In genomic region chr1:1658583-1659549, GRCh38 we compare ENCODE assay signal across 8 cellular contexts. TPM values are rescaled to one million over a fixed set of nuclear protein-coding genes. Genes with fewer than 3 reads are reported as not detected.
DNase-seq lines count a peak whose midpoint lies in the region; TF ChIP-seq lines count a peak whose summit lies in the region.
"Not testable (repeated sequence)": the region's sequence is repeated elsewhere in the genome, so short reads cannot be mapped to it uniquely, and the experiment has no call there.

CDK11B (minus strand) TSS chr1:1659004; CDS start chr1:1657485, 1,519 bp downstream.

- TF ChIP-seq CTCF in Loucy (conservative IDR thresholded peaks at IDR 0.05; ENCODE audit: low read length) (0 out of 2 replicates have a peak, but pooled peaks have one; percentile 19), nephron (IDR thresholded peaks at IDR 0.05; ENCODE audit: unreplicated experiment in 3 of 3) (peak; percentile 32 to 41 (median 33))

- not testable (repeated sequence) for H3K9me3 Mint-ChIP-seq in nephron; stimulated activated naive CD8-positive, alpha-beta T cell treated with anti-CD3 and anti-CD28 coated beads, Interleukin-15, Interleukin-2, amounts not matched to agents 100 ng/mL and 50 ng/mL, for 24 hours

- H3K27me3 ChIP-seq in H7 (ENCODE audit: control insufficient read depth, insufficient read depth, low read length); Loucy (ENCODE audit: insufficient read depth, low read length, poor library complexity, severe bottlenecking): not testable (repeated sequence)

- H3K36me3 ChIP-seq in H7 (replicated peaks; ENCODE audit: control insufficient read depth, insufficient read depth, low read length), result not testable (repeated sequence)
- H3K36me3 ChIP-seq in Loucy (ENCODE audit: insufficient read depth, low read length), result peaks cover 10% of the 10 kb centered on the region; the same call in 1 of the 2 replicates

- peaks cover 16% of the 10 kb centered on the region; the same call in 1 of the 2 replicates for H3K79me2 ChIP-seq in Loucy (ENCODE audit: insufficient read depth, low read length)

- H3K4me1 ChIP-seq in Loucy (ENCODE audit: insufficient read depth, low read length, poor library complexity, severe bottlenecking), result not testable (repeated sequence)

- H3K27me3 Mint-ChIP-seq in nephron (ENCODE audit: low read depth); stimulated activated naive CD8-positive, alpha-beta T cell treated with anti-CD3 and anti-CD28 coated beads, Interleukin-15, Interleukin-2, amounts not matched to agents 100 ng/mL and 50 ng/mL, for 24 hours: not testable (repeated sequence)

- TF ChIP-seq POLR2A in Raji (IDR thresholded peaks at IDR 0.05; ENCODE audit: insufficient read depth, low read depth, low read length), result peak; percentile 61

- peak; percentile 97 for DNase-seq in ELR (ENCODE audit: low read depth)
- DNase-seq in H7, result peak; percentile 95
- peak; percentile 94 for DNase-seq in activated T-helper 9 cell treated with anti-CD3 and anti-CD28 coated beads, Interleukin-2, amount 50 U/mL, for 16 hours (ENCODE audit: low read depth)
- peak; percentile 94 for DNase-seq in fibroblast of peridontal ligament (ENCODE audit: extremely low read depth)

- H2AFZ ChIP-seq in Loucy (ENCODE audit: low read length), result peak within 1 kb of the TSS; percentile 73; the same call in 1 of the 2 replicates

- peak within 1 kb of the TSS; percentile 59 for H3K4me2 ChIP-seq in Loucy (ENCODE audit: low read depth, low read length, poor library complexity, severe bottlenecking)

- not testable (repeated sequence) for H3K4me1 Mint-ChIP-seq in nephron
- H3K4me1 Mint-ChIP-seq in stimulated activated naive CD8-positive, alpha-beta T cell treated with anti-CD3 and anti-CD28 coated beads, Interleukin-15, Interleukin-2, amounts not matched to agents 100 ng/mL and 50 ng/mL, for 24 hours (ENCODE audit: low read depth), result peaks cover 17% of the 10 kb centered on the region

- not testable (repeated sequence) for H3K9me2 ChIP-seq in Loucy (replicated peaks; ENCODE audit: low read depth, low read length)

- H3K9ac ChIP-seq in Loucy (ENCODE audit: low read depth, low read length, poor library complexity, severe bottlenecking), result peak within 1 kb of the TSS; percentile 68

- H3K36me3 Mint-ChIP-seq in nephron (ENCODE audit: low read depth), result not testable (repeated sequence)
- peaks cover 21% of the 10 kb centered on the region for H3K36me3 Mint-ChIP-seq in stimulated activated naive CD8-positive, alpha-beta T cell treated with anti-CD3 and anti-CD28 coated beads, Interleukin-15, Interleukin-2, amounts not matched to agents 100 ng/mL and 50 ng/mL, for 24 hours (ENCODE audit: low read depth)

- not testable (repeated sequence) for H4K20me1 ChIP-seq in Loucy (ENCODE audit: insufficient read depth, low read length, poor library complexity, severe bottlenecking)

- H3K4me3 ChIP-seq in H7 (ENCODE audit: insufficient read depth, low read depth, low read length), result peak within 1 kb of the TSS; percentile 71
- peak within 1 kb of the TSS; percentile 78 for H3K4me3 ChIP-seq in Loucy (ENCODE audit: low read length, poor library complexity, severe bottlenecking)

- peak within 1 kb of the TSS; percentile 94 to 99 (median 97) for H3K4me3 Mint-ChIP-seq in nephron
- H3K4me3 Mint-ChIP-seq in stimulated activated naive CD8-positive, alpha-beta T cell treated with anti-CD3 and anti-CD28 coated beads, Interleukin-15, Interleukin-2, amounts not matched to agents 100 ng/mL and 50 ng/mL, for 24 hours, result peak within 1 kb of the TSS; percentile 93

- not testable (repeated sequence) for H3K9me3 ChIP-seq in Loucy (ENCODE audit: insufficient read depth, low read depth, low read length)

- peak within 1 kb of the TSS; percentile 99 to 100 (median 100) for H3K27ac Mint-ChIP-seq in nephron
- H3K27ac Mint-ChIP-seq in stimulated activated naive CD8-positive, alpha-beta T cell treated with anti-CD3 and anti-CD28 coated beads, Interleukin-15, Interleukin-2, amounts not matched to agents 100 ng/mL and 50 ng/mL, for 24 hours, result peak within 1 kb of the TSS; percentile 100

- not testable (repeated sequence) for H3F3A ChIP-seq in Loucy (ENCODE audit: low read depth)

RNA-seq across cellular contexts. Expression of gene CDK11B, which starts in this region (rescaled TPM):
- 12.0 and 16.8 TPM in 2 replicates for total RNA-seq in H7 (2014; rRNA removed; shearing (Covaris generic))

Comparison
In these comparisons a context has a peak if more than half of its experiments do, and no peak if none do; other contexts are left out.
1. Peak in every context shown above with its lines: DNase-seq and H3K4me3 ChIP-seq.